9 cellular contexts compared by ENCODE assay signal in genomic region chr9:22052376-22052945, GRCh38. TPM values are rescaled to one million over a fixed set of nuclear protein-coding genes. Genes with fewer than 3 reads are reported as not detected.
DNase-seq lines count a peak whose midpoint lies in the region; ATAC-seq, FAIRE-seq and TF ChIP-seq lines count a peak whose summit lies in the region.
"Had no signal": no experiment of that assay in that cellular context is flagged by ENCODE, and none has a peak within 500 bp of the region (broad histone marks: within the 10 kb centered on the region; RNA-seq: fewer than 3 reads in every experiment).

No MANE protein-coding gene starts in this region.

- no peak overlapping the region for H3K9ac ChIP-seq in HCT116 (ENCODE audit: low read length)

- no peak overlapping the region for H3K4me3 ChIP-seq in HCT116 (replicated peaks in 1 of 2; ENCODE audit: low read depth in 1 of 2, low read length in 2 of 2)

- no TSS peak for BruUV-seq in HCT116 (replicated peaks; lab: Mats Ljungman, UMichigan)

- POLR2A ChIA-PET in HCT116 (lab: Charles Lee), result no interaction called here
- POLR2A ChIA-PET in activated CD8-positive, alpha-beta T cell treated with anti-CD3 and anti-CD28 coated beads for 36 hours (lab: Charles Lee), result interaction anchor here (1.0 to 1.9 kb wide), 3 partner anchors 14 to 21 kb away, joined by 3 to 5 read pairs (median 3); no protein-coding TSS in a partner anchor

- H3K9me3 Mint-ChIP-seq in activated CD8-positive, alpha-beta T cell treated with anti-CD3 and anti-CD28 coated beads for 36 hours, result no peaks in the 10 kb centered on the region
- H3K9me3 Mint-ChIP-seq: brain had no signal

- peak; percentile 53 for FAIRE-seq in islet of Langerhans (lab: Jason Lieb, UNC)

- no peaks in the 10 kb centered on the region for H4K20me1 ChIP-seq in HCT116 (ENCODE audit: insufficient read depth)

- peak; percentile 80 for ATAC-seq in HCT116
- ATAC-seq in activated CD8-positive, alpha-beta T cell treated with anti-CD3 and anti-CD28 coated beads for 36 hours, result peak; percentile 89
- ATAC-seq in HG03432 (IDR thresholded peaks at IDR 0.05; ENCODE audit: unreplicated experiment), result no peak
- no peak for ATAC-seq in GM21825 (IDR thresholded peaks at IDR 0.05; ENCODE audit: unreplicated experiment)

- no peak overlapping the region for H3K27ac ChIP-seq in HCT116 (ENCODE audit: low read depth, low read length)

- H3K4me2 ChIP-seq in HCT116 (ENCODE audit: low read length), result peak overlapping the region; percentile 32; the same call in 1 of the 2 replicates

- peaks cover 34% of the 10 kb centered on the region for H3K4me1 Mint-ChIP-seq in activated CD8-positive, alpha-beta T cell treated with anti-CD3 and anti-CD28 coated beads for 36 hours (ENCODE audit: low read depth)

- no peak for TF ChIP-seq RAD21 in HCT116 (IDR thresholded peaks at IDR 0.05; ENCODE audit: low read depth)

- RAD21 ChIA-PET in HCT116 (lab: Charles Lee; ENCODE audit: low non-redundant PET in 1 of 2, low total read pairs in 2 of 2, uncharacterized antibody in 2 of 2, unreplicated experiment in 2 of 2), result no interaction called here

- no peaks in the 10 kb centered on the region for H3K27me3 ChIP-seq in HCT116 (ENCODE audit: insufficient read depth, low read length)

- H3K27ac Mint-ChIP-seq in activated CD8-positive, alpha-beta T cell treated with anti-CD3 and anti-CD28 coated beads for 36 hours, result peak overlapping the region; percentile 65

- peaks cover 17 to 20% of the 10 kb centered on the region in 2 experiments for H3K4me1 ChIP-seq in HCT116 (ENCODE audit: control insufficient read depth in 1 of 2, insufficient read depth in 2 of 2, low read length in 2 of 2)

- peak; percentile 50 for DNase-seq in AG20443 (ENCODE audit: low spot score)
- DNase-seq in HCT116 (ENCODE audit: low read depth, low spot score), result peak; percentile 75
- peak; percentile 76 for DNase-seq in activated CD8-positive, alpha-beta T cell treated with anti-CD3 and anti-CD28 coated beads for 36 hours
- DNase-seq in NOMO-1 treated with dmso at 0.1 percent for 144 hours (lab: John Stamatoyannopoulos, UW; ENCODE audit: unreplicated experiment), result no peak
- no peak for DNase-seq in NOMO-1 (lab: John Stamatoyannopoulos, UW; ENCODE audit: unreplicated experiment in 2 of 2)

- H2AFZ ChIP-seq in HCT116 (ENCODE audit: low read depth, low read length, poor library complexity, severe bottlenecking), result no peak overlapping the region

- no peaks in the 10 kb centered on the region for H3K79me2 ChIP-seq in HCT116 (ENCODE audit: insufficient read depth, low read length)

- H3K36me3 Mint-ChIP-seq in activated CD8-positive, alpha-beta T cell treated with anti-CD3 and anti-CD28 coated beads for 36 hours (ENCODE audit: low read depth), result no peaks in the 10 kb centered on the region
- H3K36me3 Mint-ChIP-seq: brain had no signal

- intact Hi-C loops in HCT116 (cut with micrococcal nuclease), result no loop called here
- intact Hi-C loops in activated CD8-positive, alpha-beta T cell treated with anti-CD3 and anti-CD28 coated beads for 36 hours (cut with micrococcal nuclease), result loop anchor here (2.0 to 5.0 kb wide), 5 partner anchors 28 to 240 kb away; no protein-coding TSS in a partner anchor

- CTCF ChIA-PET in HCT116 (lab: Charles Lee), result interaction anchor here (0.8 to 1.4 kb wide), 3 partner anchors 42 to 192 kb away, joined by 3 to 6 read pairs (median 3); no protein-coding TSS in a partner anchor
- CTCF ChIA-PET in activated CD8-positive, alpha-beta T cell treated with anti-CD3 and anti-CD28 coated beads for 36 hours (lab: Charles Lee), result interaction anchor here (0.7 to 5.3 kb wide), 8 partner anchors 8 to 239 kb away, joined by 3 to 47 read pairs (median 5); no protein-coding TSS in a partner anchor

- no peaks in the 10 kb centered on the region for H3K36me3 ChIP-seq in HCT116 (ENCODE audit: control insufficient read depth in 1 of 2, insufficient read depth in 2 of 2, low read length in 2 of 2)

- no peak for TF ChIP-seq POLR2A in HCT116 (IDR thresholded peaks at IDR 0.05; ENCODE audit: borderline replicate concordance, extremely low read depth, insufficient read depth, insufficient read length)

- H3K27me3 Mint-ChIP-seq in activated CD8-positive, alpha-beta T cell treated with anti-CD3 and anti-CD28 coated beads for 36 hours, result no peaks in the 10 kb centered on the region

- no peaks in the 10 kb centered on the region for H3K9me3 ChIP-seq in HCT116 (ENCODE audit: control insufficient read depth in 1 of 2, insufficient read depth in 1 of 2, low read depth in 1 of 2, low read length in 2 of 2)

- H3K9me2 ChIP-seq in HCT116 (ENCODE audit: insufficient read depth), result no peaks in the 10 kb centered on the region

- TF ChIP-seq CTCF in HCT116 (IDR thresholded peaks at IDR 0.05 in 2 of 3, conservative IDR thresholded peaks at IDR 0.05 in 1 of 3; ENCODE audit: borderline replicate concordance in 1 of 3, insufficient read depth in 1 of 3, low read depth in 2 of 3, low read length in 2 of 3), result no peak
- TF ChIP-seq CTCF in activated CD8-positive, alpha-beta T cell treated with anti-CD3 and anti-CD28 coated beads for 36 hours (IDR thresholded peaks at IDR 0.05), result no peak

- H3K4me3 Mint-ChIP-seq in activated CD8-positive, alpha-beta T cell treated with anti-CD3 and anti-CD28 coated beads for 36 hours, result no peak overlapping the region

TF ChIP-seq in HCT116, 20 proteins besides CTCF, POLR2A, EP300 and RAD21:
- peak; percentile 60 for TF ChIP-seq JUND (IDR thresholded peaks at IDR 0.05)
- TF ChIP-seq EZH2 (IDR thresholded peaks at IDR 0.05), result no peak
- TF ChIP-seq CEBPB (IDR thresholded peaks at IDR 0.05; ENCODE audit: low read depth), result 0 out of 2 replicates have a peak, but pooled peaks have one; percentile 16
- no peak for TF ChIP-seq ZFX (IDR thresholded peaks at IDR 0.05)
- TF ChIP-seq FOSL1 (IDR thresholded peaks at IDR 0.05; ENCODE audit: low read depth), result peak; percentile 36
- peak; percentile 33; the same call in 1 of the 2 replicates for TF ChIP-seq CBX3 (IDR thresholded peaks at IDR 0.05; ENCODE audit: low read depth)
- no peak for TF ChIP-seq ZBTB33 (IDR thresholded peaks at IDR 0.05; ENCODE audit: extremely low read depth, insufficient replicate concordance, low read length)
- TF ChIP-seq EZH2phosphoT487 (IDR thresholded peaks at IDR 0.05; ENCODE audit: borderline replicate concordance), result no peak
- TF ChIP-seq SP1 (IDR thresholded peaks at IDR 0.05; ENCODE audit: low read depth), result peak; percentile 41; the same call in 1 of the 2 replicates
- peak; percentile 46 for TF ChIP-seq TCF7L2 (IDR thresholded peaks at IDR 0.05; ENCODE audit: borderline replicate concordance, extremely low read depth, insufficient read depth, insufficient read length)

RNA-seq across cellular contexts. Expression of gene CDKN2B, which starts 43.4 kb away (rescaled TPM):
- 9.8 TPM for total RNA-seq in HCT116 (2021; ENCODE audit: unreplicated experiment)
- 6.4 and 8.4 TPM in 2 replicates for polyA plus RNA-seq in HCT116 (2012)
- not detected for total RNA-seq in activated CD8-positive, alpha-beta T cell treated with anti-CD3 and anti-CD28 coated beads for 36 hours

RNA-seq across cellular contexts. Expression of gene CDKN2B-AS1, which starts 57.9 kb away (rescaled TPM):
- 1.7 TPM for total RNA-seq in HCT116 (2021; ENCODE audit: unreplicated experiment)
- 0.81 and 1.1 TPM in 2 replicates for polyA plus RNA-seq in HCT116 (2012)
- under 1 TPM; 0.41 to 0.81 TPM for total RNA-seq in activated CD8-positive, alpha-beta T cell treated with anti-CD3 and anti-CD28 coated beads for 36 hours

RNA-seq across cellular contexts. Expression of gene CDKN2A, which starts 58.3 kb away (rescaled TPM):
- 89.7 TPM for total RNA-seq in HCT116 (2021; ENCODE audit: unreplicated experiment)
- 52.1 and 57.0 TPM in 2 replicates for polyA plus RNA-seq in HCT116 (2012)
- 1 to 10 TPM; 2.1 to 2.5 TPM for total RNA-seq in activated CD8-positive, alpha-beta T cell treated with anti-CD3 and anti-CD28 coated beads for 36 hours

Comparison
In these comparisons a context has a peak if more than half of its experiments do, and no peak if none do; other contexts are left out.
1. DNase-seq: peak in AG20443 (single experiment), HCT116 (single experiment) and activated CD8-positive, alpha-beta T cell treated with anti-CD3 and anti-CD28 coated beads for 36 hours (single experiment); none in NOMO-1 treated with dmso at 0.1 percent for 144 hours (single experiment) and NOMO-1 (0 of 2).
2. ATAC-seq: peak in HCT116 (single experiment) and activated CD8-positive, alpha-beta T cell treated with anti-CD3 and anti-CD28 coated beads for 36 hours (single experiment); none in HG03432 (single experiment) and GM21825 (single experiment).
3. RNA of gene CDKN2B, which starts 43.4 kb away (total RNA-seq): 9.8 TPM in HCT116 (single experiment); not detected in activated CD8-positive, alpha-beta T cell treated with anti-CD3 and anti-CD28 coated beads for 36 hours; every median in the first group is over 10 times any median in the second.
4. RNA of gene CDKN2A, which starts 58.3 kb away (total RNA-seq): 89.7 TPM in HCT116 (single experiment); 2.1 to 2.5 TPM in activated CD8-positive, alpha-beta T cell treated with anti-CD3 and anti-CD28 coated beads for 36 hours; every median in the first group is over 10 times any median in the second.